In the genomic region with DNA sequence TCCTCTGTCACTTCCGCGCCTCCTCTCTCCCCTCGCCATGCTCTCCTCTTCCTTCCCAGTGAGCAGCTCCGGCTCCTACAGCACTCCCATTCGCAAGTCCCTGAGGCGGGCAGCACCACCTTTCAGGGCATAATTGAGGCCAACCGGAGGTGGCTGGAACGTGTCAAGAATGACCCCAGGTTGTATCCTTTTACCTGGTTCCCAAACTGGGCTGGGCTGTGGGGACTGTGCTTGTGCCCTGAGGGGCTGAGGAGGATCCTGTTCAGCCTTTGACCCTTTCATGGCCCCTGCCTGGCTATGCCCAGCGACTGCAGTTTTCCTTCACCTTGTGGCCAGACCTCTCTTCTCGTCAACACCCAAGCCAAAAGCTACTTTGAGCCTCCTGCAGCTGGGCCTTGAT, we compare ENCODE assay signal across 20 cellular contexts.
"Had no signal": no experiment of that assay in that cellular context is flagged by ENCODE, and none has a peak within 500 bp of the region (broad histone marks: within the 10 kb centered on the region; RNA-seq: fewer than 3 reads in every experiment).

No MANE protein-coding gene starts in this region.

- ATAC-seq: effector memory CD8-positive, alpha-beta T cell; gastroesophageal sphincter; left lobe of liver; natural killer cell had no signal

- H3K9ac ChIP-seq: neural progenitor cell had no signal

- H2AFZ ChIP-seq: neural progenitor cell had no signal

- H3K27ac ChIP-seq: esophagus squamous epithelium, gastroesophageal sphincter, neural progenitor cell, pancreas, stomach had no signal

- FAIRE-seq: colon, pancreas, small intestine, urothelium cell line had no signal

- H3K4me2 ChIP-seq: neural progenitor cell had no signal

- DNase-seq: effector memory CD8-positive, alpha-beta T cell; esophagus squamous epithelium; foreskin fibroblast; glutamatergic neuron; islet precursor cell; mammary epithelial cell; natural killer cell; nucleus accumbens; small intestine; stimulated activated CD4-positive, alpha-beta T cell treated with anti-CD3 and anti-CD28 coated beads, Interleukin-12 subunit alpha, Interleukin-12 subunit beta, amount 100 ng/mL, for 4 hours; stimulated activated naive CD4-positive, alpha-beta T cell; stomach; substantia nigra; trophoblast cell had no signal

- H3K36me3 ChIP-seq: neural progenitor cell had no signal

- H3K4me3 ChIP-seq: esophagus squamous epithelium, gastroesophageal sphincter, neural progenitor cell, pancreas, stomach had no signal

- H3K4me1 ChIP-seq: esophagus squamous epithelium, gastroesophageal sphincter, neural progenitor cell, pancreas, stomach had no signal

- H3K27me3 ChIP-seq: esophagus squamous epithelium, neural progenitor cell, pancreas, stomach had no signal

- H3K9me3 ChIP-seq: esophagus squamous epithelium, gastroesophageal sphincter, pancreas, stomach had no signal
